ENCODE assay signal across 22 cellular contexts in the genomic region with DNA sequence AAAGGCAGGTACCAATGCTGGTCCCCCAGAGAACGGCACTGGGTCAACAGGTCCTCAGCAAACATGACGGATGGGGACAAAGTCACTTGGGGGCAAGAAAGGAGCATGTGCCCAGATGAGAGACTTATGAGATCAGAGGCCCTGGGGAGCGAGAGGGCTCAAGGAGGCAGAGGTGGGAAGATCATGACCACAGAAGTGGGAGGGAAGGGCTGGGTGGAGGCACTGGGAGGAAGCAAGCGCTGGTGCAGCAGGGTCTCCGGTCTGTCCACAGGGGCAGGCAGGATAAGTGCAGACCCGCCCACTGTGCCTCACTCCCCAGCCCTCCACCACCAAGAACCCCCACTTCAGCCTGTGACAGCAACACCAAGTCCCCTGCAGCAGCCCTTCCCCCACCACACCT. TPM values are rescaled to one million over a fixed set of nuclear protein-coding genes. Genes with fewer than 3 reads are reported as not detected.
A peak's percentile ranks its signal among the peaks of the same experiment; 100 is the strongest.
DNase-seq lines count a peak whose midpoint lies in the region; ATAC-seq and TF ChIP-seq lines count a peak whose summit lies in the region.
"Had no signal": no experiment of that assay in that cellular context is flagged by ENCODE, and none has a peak within 500 bp of the region (broad histone marks: within the 10 kb centered on the region; RNA-seq: fewer than 3 reads in every experiment).

No MANE protein-coding gene starts in this region.

- H3K27ac ChIP-seq in BLaER1, result no peak overlapping the region
- H3K27ac ChIP-seq in CD4-positive, alpha-beta memory T cell (ENCODE audit: low read depth, low read length), result no peak overlapping the region
- no peak overlapping the region for H3K27ac ChIP-seq in naive thymus-derived CD4-positive, alpha-beta T cell (ENCODE audit: low read depth, low read length)
- H3K27ac ChIP-seq: adrenal gland, GM23248, heart right ventricle, PC-9, testis, VCaP had no signal

- peak overlapping the region in 5 of 8 donors; percentile 39 to 73 (median 62) for H3K4me3 Mint-ChIP-seq in CD4-positive, alpha-beta memory T cell
- H3K4me3 Mint-ChIP-seq in activated CD8-positive, alpha-beta T cell treated with anti-CD3 and anti-CD28 coated beads for 36 hours, result no peak overlapping the region
- H3K4me3 Mint-ChIP-seq in naive thymus-derived CD4-positive, alpha-beta T cell, result peak overlapping the region in 7 of 10 donors; percentile 6 to 74 (median 71)
- H3K4me3 Mint-ChIP-seq in activated naive CD4-positive, alpha-beta T cell treated with anti-CD3 and anti-CD28 coated beads for 36 hours, result no peak overlapping the region
- H3K4me3 Mint-ChIP-seq: stimulated activated memory B cell treated with anti-CD40 and anti-IgM and Interleukin-4, amounts not matched to agents 10 μg/mL and 1 μg/mL and 100 μg/mL, for 72 hours had no signal

- peak overlapping the region; percentile 90 for H3K4me2 ChIP-seq in BLaER1
- H3K4me2 ChIP-seq: PC-9 had no signal

- CTCF ChIA-PET in CD4-positive, alpha-beta memory T cell (lab: Charles Lee; ENCODE audit: partially characterized antibody), result no interaction called here
- CTCF ChIA-PET in activated CD8-positive, alpha-beta T cell treated with anti-CD3 and anti-CD28 coated beads for 36 hours (lab: Charles Lee), result no interaction called here
- CTCF ChIA-PET in naive thymus-derived CD4-positive, alpha-beta T cell (lab: Charles Lee), result interaction anchor here (0.6 kb wide), 1 partner anchor 12 kb away, joined by 3 read pairs; no protein-coding TSS in a partner anchor
- CTCF ChIA-PET in activated naive CD4-positive, alpha-beta T cell treated with anti-CD3 and anti-CD28 coated beads for 36 hours (lab: Charles Lee), result no interaction called here

- H3K4me1 ChIP-seq in BLaER1, result peaks cover 74% of the 10 kb centered on the region
- H3K4me1 ChIP-seq in CD4-positive, alpha-beta memory T cell (ENCODE audit: insufficient read depth, low read length), result peaks cover 15% of the 10 kb centered on the region
- peaks cover 10% of the 10 kb centered on the region in 2 donors for H3K4me1 ChIP-seq in naive thymus-derived CD4-positive, alpha-beta T cell (ENCODE audit: control insufficient read depth in 2 of 2, insufficient read depth in 2 of 2, low read length in 2 of 2)
- H3K4me1 ChIP-seq: adrenal gland, testis had no signal

- peaks cover 0 to 2% (median 0%) of the 10 kb centered on the region in 8 donors for H3K9me3 Mint-ChIP-seq in CD4-positive, alpha-beta memory T cell
- H3K9me3 Mint-ChIP-seq in activated CD8-positive, alpha-beta T cell treated with anti-CD3 and anti-CD28 coated beads for 36 hours, result no peaks in the 10 kb centered on the region
- H3K9me3 Mint-ChIP-seq in naive thymus-derived CD4-positive, alpha-beta T cell, result peaks cover 0 to 3% (median 0%) of the 10 kb centered on the region in 11 donors
- no peaks in the 10 kb centered on the region for H3K9me3 Mint-ChIP-seq in activated naive CD4-positive, alpha-beta T cell treated with anti-CD3 and anti-CD28 coated beads for 36 hours
- H3K9me3 Mint-ChIP-seq: stimulated activated memory B cell treated with anti-CD40 and anti-IgM and Interleukin-4, amounts not matched to agents 10 μg/mL and 1 μg/mL and 100 μg/mL, for 72 hours had no signal

- peaks cover 23 to 40% of the 10 kb centered on the region in 2 donors for H3K27me3 Mint-ChIP-seq in CD4-positive, alpha-beta memory T cell
- peaks cover 56% of the 10 kb centered on the region for H3K27me3 Mint-ChIP-seq in activated CD8-positive, alpha-beta T cell treated with anti-CD3 and anti-CD28 coated beads for 36 hours
- H3K27me3 Mint-ChIP-seq in naive thymus-derived CD4-positive, alpha-beta T cell, result peaks cover 47 to 78% (median 61%) of the 10 kb centered on the region in 5 donors
- H3K27me3 Mint-ChIP-seq in activated naive CD4-positive, alpha-beta T cell treated with anti-CD3 and anti-CD28 coated beads for 36 hours (ENCODE audit: low read depth), result peaks cover 52% of the 10 kb centered on the region

- H3K4me3 ChIP-seq in BLaER1, result no peak overlapping the region
- no peak overlapping the region for H3K4me3 ChIP-seq in CD4-positive, alpha-beta memory T cell (ENCODE audit: low read length in 2 of 2)
- H3K4me3 ChIP-seq in naive thymus-derived CD4-positive, alpha-beta T cell (ENCODE audit: low read length), result no peak overlapping the region
- H3K4me3 ChIP-seq: adrenal gland, GM23248, heart right ventricle, MG63, PC-9, testis had no signal

- no peaks in the 10 kb centered on the region for H3K9me3 ChIP-seq in BLaER1
- no peaks in the 10 kb centered on the region for H3K9me3 ChIP-seq in CD4-positive, alpha-beta memory T cell (ENCODE audit: control insufficient read depth in 1 of 2, low read length in 2 of 2)
- H3K9me3 ChIP-seq in naive thymus-derived CD4-positive, alpha-beta T cell (ENCODE audit: control insufficient read depth in 2 of 3, low read length in 3 of 3), result no peaks in the 10 kb centered on the region
- H3K9me3 ChIP-seq: adrenal gland, heart right ventricle, MG63, testis had no signal

- intact Hi-C loops in CD4-positive, alpha-beta memory T cell (cut with micrococcal nuclease), result no loop called here
- intact Hi-C loops in activated CD8-positive, alpha-beta T cell treated with anti-CD3 and anti-CD28 coated beads for 36 hours (cut with micrococcal nuclease), result no loop called here
- intact Hi-C loops in naive thymus-derived CD4-positive, alpha-beta T cell (cut with micrococcal nuclease), result no loop called here
- intact Hi-C loops in activated naive CD4-positive, alpha-beta T cell treated with anti-CD3 and anti-CD28 coated beads for 36 hours (cut with micrococcal nuclease), result no loop called here

- TF ChIP-seq CTCF in activated CD8-positive, alpha-beta T cell treated with anti-CD3 and anti-CD28 coated beads for 36 hours (IDR thresholded peaks at IDR 0.05), result no peak

- H3K27ac Mint-ChIP-seq in CD4-positive, alpha-beta memory T cell, result no peak overlapping the region
- H3K27ac Mint-ChIP-seq in activated CD8-positive, alpha-beta T cell treated with anti-CD3 and anti-CD28 coated beads for 36 hours, result no peak overlapping the region
- peak overlapping the region in 1 of 9 donors; percentile 14 for H3K27ac Mint-ChIP-seq in naive thymus-derived CD4-positive, alpha-beta T cell
- no peak overlapping the region for H3K27ac Mint-ChIP-seq in activated naive CD4-positive, alpha-beta T cell treated with anti-CD3 and anti-CD28 coated beads for 36 hours
- H3K27ac Mint-ChIP-seq: CD4-positive, CD25-positive, alpha-beta regulatory T cell; stimulated activated memory B cell treated with anti-CD40 and anti-IgM and Interleukin-4, amounts not matched to agents 10 μg/mL and 1 μg/mL and 100 μg/mL, for 72 hours had no signal

- no peak for DNase-seq in CD4-positive, alpha-beta memory T cell
- no peak for DNase-seq in activated CD8-positive, alpha-beta T cell treated with anti-CD3 and anti-CD28 coated beads for 36 hours
- DNase-seq in naive thymus-derived CD4-positive, alpha-beta T cell, result no peak
- no peak for DNase-seq in activated naive CD4-positive, alpha-beta T cell treated with anti-CD3 and anti-CD28 coated beads for 36 hours
- DNase-seq: activated effector memory CD4-positive, alpha-beta T cell treated with Interleukin-2 at 50 U/mL for 16 hours; effector CD8-positive, alpha-beta T cell; GM23248; heart right ventricle; mesenchymal stem cell; MG63; NCI-H146; NCI-H446 treated with DMSO at 0.1 percent for 48 hours had no signal

- peaks cover 21 to 39% (median 28%) of the 10 kb centered on the region in 4 donors for H3K4me1 Mint-ChIP-seq in CD4-positive, alpha-beta memory T cell
- H3K4me1 Mint-ChIP-seq in activated CD8-positive, alpha-beta T cell treated with anti-CD3 and anti-CD28 coated beads for 36 hours (ENCODE audit: low read depth), result peaks cover 29% of the 10 kb centered on the region
- peaks cover 26 to 41% (median 32%) of the 10 kb centered on the region in 7 donors for H3K4me1 Mint-ChIP-seq in naive thymus-derived CD4-positive, alpha-beta T cell
- H3K4me1 Mint-ChIP-seq in activated naive CD4-positive, alpha-beta T cell treated with anti-CD3 and anti-CD28 coated beads for 36 hours (ENCODE audit: low read depth), result peaks cover 27% of the 10 kb centered on the region

- no peak overlapping the region for H3K9ac ChIP-seq in BLaER1
- H3K9ac ChIP-seq: GM23248 had no signal

- POLR2A ChIA-PET in CD4-positive, alpha-beta memory T cell (lab: Charles Lee; ENCODE audit: partially characterized antibody), result no interaction called here
- POLR2A ChIA-PET in activated CD8-positive, alpha-beta T cell treated with anti-CD3 and anti-CD28 coated beads for 36 hours (lab: Charles Lee), result interaction anchor here (1.5 kb wide), 1 partner anchor 10 kb away, joined by 5 read pairs; no protein-coding TSS in a partner anchor
- POLR2A ChIA-PET in naive thymus-derived CD4-positive, alpha-beta T cell (lab: Charles Lee), result no interaction called here

- ATAC-seq in activated CD8-positive, alpha-beta T cell treated with anti-CD3 and anti-CD28 coated beads for 36 hours, result peak; percentile 12
- peak; percentile 24 for ATAC-seq in naive thymus-derived CD4-positive, alpha-beta T cell
- no peak for ATAC-seq in HG03520 (IDR thresholded peaks at IDR 0.05; ENCODE audit: unreplicated experiment)
- ATAC-seq in SK-N-SH treated with all-trans-retinoic acid at 6 μM for 48 hours, result no peak
- ATAC-seq: heart right ventricle had no signal

- peaks cover 44% of the 10 kb centered on the region for H3K27me3 ChIP-seq in BLaER1
- H3K27me3 ChIP-seq in CD4-positive, alpha-beta memory T cell (ENCODE audit: insufficient read depth, low read length), result peaks cover 4% of the 10 kb centered on the region
- H3K27me3 ChIP-seq in naive thymus-derived CD4-positive, alpha-beta T cell (ENCODE audit: control insufficient read depth in 2 of 2, insufficient read depth in 2 of 2, low read length in 2 of 2), result peaks cover 0 to 3% of the 10 kb centered on the region in 2 donors
- H3K27me3 ChIP-seq: testis had no signal

- peaks cover 71% of the 10 kb centered on the region for H4K20me1 ChIP-seq in BLaER1

- no peaks in the 10 kb centered on the region for H3K36me3 ChIP-seq in BLaER1
- no peaks in the 10 kb centered on the region for H3K36me3 ChIP-seq in CD4-positive, alpha-beta memory T cell (ENCODE audit: insufficient read depth, low read length)
- H3K36me3 ChIP-seq in naive thymus-derived CD4-positive, alpha-beta T cell (ENCODE audit: control insufficient read depth in 2 of 3, insufficient read depth in 3 of 3, low read length in 3 of 3), result no peaks in the 10 kb centered on the region
- H3K36me3 ChIP-seq: adrenal gland, heart right ventricle, MG63 had no signal

- no peaks in the 10 kb centered on the region for H3K36me3 Mint-ChIP-seq in CD4-positive, alpha-beta memory T cell
- no peaks in the 10 kb centered on the region for H3K36me3 Mint-ChIP-seq in activated CD8-positive, alpha-beta T cell treated with anti-CD3 and anti-CD28 coated beads for 36 hours (ENCODE audit: low read depth)
- H3K36me3 Mint-ChIP-seq in naive thymus-derived CD4-positive, alpha-beta T cell, result peaks cover 0 to 5% (median 0%) of the 10 kb centered on the region in 5 donors
- H3K36me3 Mint-ChIP-seq in activated naive CD4-positive, alpha-beta T cell treated with anti-CD3 and anti-CD28 coated beads for 36 hours (ENCODE audit: low read depth), result no peaks in the 10 kb centered on the region
- H3K36me3 Mint-ChIP-seq: CD4-positive, CD25-positive, alpha-beta regulatory T cell; stimulated activated memory B cell treated with anti-CD40 and anti-IgM and Interleukin-4, amounts not matched to agents 10 μg/mL and 1 μg/mL and 100 μg/mL, for 72 hours had no signal

RNA-seq across cellular contexts. Expression of a gene that starts 10.9 kb away (rescaled TPM):
- under 1 TPM; 0.32 to 0.55 TPM for total RNA-seq in CD4-positive, alpha-beta memory T cell
- not detected for polyA plus RNA-seq in CD4-positive, alpha-beta memory T cell
- under 1 TPM; 0.51 to 0.52 TPM for total RNA-seq in activated CD8-positive, alpha-beta T cell treated with anti-CD3 and anti-CD28 coated beads for 36 hours
- total RNA-seq in naive thymus-derived CD4-positive, alpha-beta T cell, result under 1 TPM; 0.10 to 0.66 (median 0.57) TPM
- not detected for polyA plus RNA-seq in naive thymus-derived CD4-positive, alpha-beta T cell
- under 1 TPM; 0.57 to 0.79 TPM for total RNA-seq in activated naive CD4-positive, alpha-beta T cell treated with anti-CD3 and anti-CD28 coated beads for 36 hours
- total RNA-seq: HT-29 had no signal
- polyA plus RNA-seq: CD4-positive, CD25-positive, alpha-beta regulatory T cell had no signal

Comparison
In these comparisons a context has a peak if more than half of its experiments do, and no peak if none do; other contexts are left out.
1. H3K4me3 Mint-ChIP-seq: peak in CD4-positive, alpha-beta memory T cell (5 of 8) and naive thymus-derived CD4-positive, alpha-beta T cell (7 of 10); none in activated CD8-positive, alpha-beta T cell treated with anti-CD3 and anti-CD28 coated beads for 36 hours (single experiment) and activated naive CD4-positive, alpha-beta T cell treated with anti-CD3 and anti-CD28 coated beads for 36 hours (single experiment).
2. ATAC-seq: peak in activated CD8-positive, alpha-beta T cell treated with anti-CD3 and anti-CD28 coated beads for 36 hours (single experiment) and naive thymus-derived CD4-positive, alpha-beta T cell (single experiment); none in HG03520 (single experiment) and SK-N-SH treated with all-trans-retinoic acid at 6 μM for 48 hours (single experiment).